34 cellular contexts compared by ENCODE assay signal in the genomic region with DNA sequence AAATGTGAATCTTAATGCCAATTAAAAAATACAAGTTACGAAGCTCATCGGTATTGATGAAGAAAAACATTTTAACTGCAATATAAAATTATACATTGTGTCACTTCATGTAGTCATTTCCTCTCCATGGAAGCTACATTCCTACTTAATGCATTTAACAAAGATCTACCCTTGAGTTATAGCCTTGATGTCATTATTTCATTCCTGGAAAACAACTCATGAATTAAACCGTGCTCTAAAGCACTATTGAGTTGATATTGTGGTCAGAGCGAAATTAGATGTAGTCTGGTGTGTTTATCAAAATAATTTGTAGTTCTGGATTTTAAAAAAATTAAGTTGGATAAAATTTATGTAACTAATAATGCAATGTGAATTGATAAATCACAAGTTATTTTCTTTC. TPM values are rescaled to one million over a fixed set of nuclear protein-coding genes. Genes with fewer than 3 reads are reported as not detected.
"Had no signal": no experiment of that assay in that cellular context is flagged by ENCODE, and none has a peak within 500 bp of the region (broad histone marks: within the 10 kb centered on the region; RNA-seq: fewer than 3 reads in every experiment).

No MANE protein-coding gene starts in this region.

- H3K27ac ChIP-seq: adrenal gland, body of pancreas, brain microvascular endothelial cell, breast epithelium, VCaP had no signal

- FAIRE-seq: astrocyte, colon, TTC549 had no signal

- H3K4me3 ChIP-seq: adrenal gland, body of pancreas, breast epithelium had no signal

- H3K4me1 ChIP-seq: adrenal gland, body of pancreas, breast epithelium had no signal

- H3K27me3 ChIP-seq: adrenal gland, body of pancreas, brain microvascular endothelial cell had no signal

- H3K9me3 ChIP-seq: adrenal gland, body of pancreas, breast epithelium had no signal

- H3K36me3 ChIP-seq: adrenal gland, brain microvascular endothelial cell, breast epithelium had no signal

- ATAC-seq: activated CD8-positive, alpha-beta T cell treated with anti-CD3 and anti-CD28 coated beads for 36 hours; activated naive CD4-positive, alpha-beta T cell treated with anti-CD3 and anti-CD28 coated beads, Interleukin-2, amount 50 U/mL, for 72 hours; activated T-cell treated with anti-CD3 and anti-CD28 coated beads, Interleukin-2, amount 50 U/mL, for 4 hours; activated T-cell treated with anti-CD3 and anti-CD28 coated beads, Interleukin-2, amount 50 U/mL, for 72 hours; activated T-helper 17 cell treated with anti-CD3 and anti-CD28 coated beads, Interleukin-2, amount 50 U/mL, for 72 hours; body of pancreas had no signal

- DNase-seq: activated B cell treated with CpG ODN at 0.5 μM for 24 hours; activated CD4-positive, alpha-beta memory T cell treated with anti-CD3 and anti-CD28 coated beads for 36 hours; activated CD4-positive, alpha-beta T cell treated with anti-CD3 and anti-CD28 coated beads for 4 hours; activated CD4-positive, alpha-beta T cell treated with anti-CD3 and anti-CD28 coated beads, Interleukin-2, amount 10 ng/mL, durations not matched to agents 24 days and 14 days; activated CD4-positive, alpha-beta T cell treated with anti-CD3 and anti-CD28 coated beads, Interleukin-2, amount 50 U/mL, for 1 hour; activated CD4-positive, alpha-beta T cell treated with anti-CD3 and anti-CD28 coated beads, Interleukin-2, amount 50 U/mL, for 4 hours; activated CD4-positive, CD25-positive, alpha-beta regulatory T cell treated with anti-CD3 and anti-CD28 coated beads, Interleukin-2, amount 50 U/mL, for 72 hours; activated CD8-positive, alpha-beta memory T cell treated with anti-CD3 and anti-CD28 coated beads, Interleukin-2, amount 50 U/mL, for 4 hours; activated CD8-positive, alpha-beta T cell treated with anti-CD3 and anti-CD28 coated beads for 36 hours; activated effector memory CD4-positive, alpha-beta T cell treated with anti-CD3 and anti-CD28 coated beads, Interleukin-2, amount 50 U/mL, for 16 hours; activated gamma-delta T cell treated with Interleukin-2 at 50 U/mL for 16 hours; activated naive CD4-positive, alpha-beta T cell; activated naive CD4-positive, alpha-beta T cell treated with anti-CD3 and anti-CD28 coated beads for 36 hours; activated naive CD4-positive, alpha-beta T cell treated with anti-CD3 and anti-CD28 coated beads, Interleukin-2, amount 50 U/mL, for 16 hours; activated naive CD8-positive, alpha-beta T cell treated with anti-CD3 and anti-CD28 coated beads for 36 hours; activated T-cell treated with anti-CD3 and anti-CD28 coated beads for 4 hours; activated T-cell treated with anti-CD3 and anti-CD28 coated beads, Interleukin-2, amount 50 U/mL, for 1 hour; activated T-cell treated with anti-CD3 and anti-CD28 coated beads, Interleukin-2, amount 50 U/mL, for 4 hours; activated T-cell treated with anti-CD3 and anti-CD28 coated beads, Interleukin-2, amount 50 U/mL, for 72 hours; adrenal gland; amniotic stem cell; aorta; body of pancreas; brain microvascular endothelial cell; central memory CD4-positive, alpha-beta T cell; T-helper 2 cell; T-helper 9 cell had no signal

RNA-seq across cellular contexts. Expression of a gene that starts 11.1 kb away (rescaled TPM):
- polyA plus RNA-seq: aorta had no signal
